In the genomic region with DNA sequence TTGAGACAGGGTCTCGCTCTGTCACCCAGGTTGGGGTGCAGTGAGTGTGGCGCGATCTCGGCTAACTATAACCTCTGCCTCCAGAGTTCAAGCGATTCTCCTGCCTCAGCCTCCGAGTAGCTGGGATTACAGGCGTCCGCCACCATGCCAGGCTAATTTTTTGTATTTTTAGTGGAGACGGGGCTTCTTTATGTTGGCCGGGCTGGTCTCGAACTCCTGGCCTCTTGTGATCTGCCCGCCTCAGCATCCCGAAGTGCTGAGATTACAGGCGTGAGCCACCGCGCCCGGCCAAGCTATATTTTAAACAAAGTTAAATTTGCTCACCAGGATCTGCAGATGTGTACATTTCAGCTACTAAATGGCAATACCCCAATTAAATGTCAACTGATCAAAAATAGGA, we compare ENCODE assay signal across 7 cellular contexts. TPM values are rescaled to one million over a fixed set of nuclear protein-coding genes. Genes with fewer than 3 reads are reported as not detected.
A peak's percentile ranks its signal among the peaks of the same experiment; 100 is the strongest.
DNase-seq lines count a peak whose midpoint lies in the region; ATAC-seq, FAIRE-seq and TF ChIP-seq lines count a peak whose summit lies in the region.

No MANE protein-coding gene starts in this region.

- no peaks in the 10 kb centered on the region for H3K9me3 ChIP-seq in HUES48 (ENCODE audit: control insufficient read depth, insufficient read depth, low read length)
- no peaks in the 10 kb centered on the region for H3K9me3 ChIP-seq in keratinocyte (ENCODE audit: control insufficient read depth, low read depth, low read length)

- H3K9me3 Mint-ChIP-seq in activated naive CD4-positive, alpha-beta T cell treated with anti-CD3 and anti-CD28 coated beads, Interleukin-2, amount 50 U/mL, for 72 hours = no peaks in the 10 kb centered on the region
- no peaks in the 10 kb centered on the region for H3K9me3 Mint-ChIP-seq in stimulated activated naive CD8-positive, alpha-beta T cell treated with anti-CD3 and anti-CD28 coated beads, Interleukin-15, amount 100 ng/mL, for 72 hours

- no peak for FAIRE-seq in keratinocyte (lab: Jason Lieb, UNC)

- peak overlapping the region; percentile 82 for H3K4me3 ChIP-seq in HUES48 (ENCODE audit: low read depth, low read length)
- peak overlapping the region; percentile 87 to 98 (median 94) for H3K4me3 ChIP-seq in keratinocyte (ENCODE audit: control insufficient read depth in 2 of 3, extremely low read depth in 1 of 3, insufficient read depth in 2 of 3, low read depth in 1 of 3, low read length in 3 of 3)

- in situ Hi-C loops in GM13976 (cut with MboI; ENCODE audit: low sequenced_read_pairs, unreplicated experiment) = no loop called here

- dilution Hi-C loops in keratinocyte (cut with MboI; ENCODE audit: extremely low pct_ligation_motif_present, low sequenced_read_pairs) = no loop called here

- peak overlapping the region; percentile 98 for H3K27ac Mint-ChIP-seq in activated naive CD4-positive, alpha-beta T cell treated with anti-CD3 and anti-CD28 coated beads, Interleukin-2, amount 50 U/mL, for 72 hours
- H3K27ac Mint-ChIP-seq in stimulated activated naive CD8-positive, alpha-beta T cell treated with anti-CD3 and anti-CD28 coated beads, Interleukin-15, amount 100 ng/mL, for 72 hours = peak overlapping the region; percentile 97 to 98

- H3K27me3 ChIP-seq in HUES48 (ENCODE audit: control insufficient read depth, insufficient read depth, low read length) = no peaks in the 10 kb centered on the region
- H3K27me3 ChIP-seq in keratinocyte (ENCODE audit: control insufficient read depth, extremely low read depth, insufficient read depth, low read length) = no peaks in the 10 kb centered on the region

- H2AFZ ChIP-seq in keratinocyte (ENCODE audit: control insufficient read depth, low read length) = peak overlapping the region; percentile 100

- H3K27ac ChIP-seq in HUES48 (ENCODE audit: low read depth, low read length) = no peak overlapping the region
- peak overlapping the region; percentile 93 for H3K27ac ChIP-seq in keratinocyte (ENCODE audit: control insufficient read depth, insufficient read depth, low read length)

- no peaks in the 10 kb centered on the region for H4K20me1 ChIP-seq in keratinocyte (ENCODE audit: control insufficient read depth, extremely low read depth, insufficient read depth, low read length)

- peak overlapping the region; percentile 86 for H3K4me2 ChIP-seq in keratinocyte (ENCODE audit: control insufficient read depth, extremely low read depth, insufficient read depth, low read depth, low read length)

- no peaks in the 10 kb centered on the region for H3K27me3 Mint-ChIP-seq in stimulated activated naive CD8-positive, alpha-beta T cell treated with anti-CD3 and anti-CD28 coated beads, Interleukin-15, amount 100 ng/mL, for 72 hours

- H3K36me3 ChIP-seq in HUES48 (ENCODE audit: control insufficient read depth, insufficient read depth, low read length) = peaks cover 10% of the 10 kb centered on the region
- peaks cover 0 to 5% of the 10 kb centered on the region in 2 experiments for H3K36me3 ChIP-seq in keratinocyte (ENCODE audit: control insufficient read depth in 2 of 2, extremely low read depth in 1 of 2, insufficient read depth in 2 of 2, low read length in 2 of 2)

- peaks cover 48% of the 10 kb centered on the region for H3K79me2 ChIP-seq in keratinocyte (ENCODE audit: control insufficient read depth, insufficient read depth, low read length)

- H3K9me1 ChIP-seq in keratinocyte (ENCODE audit: control insufficient read depth, extremely low read depth, insufficient read depth, low read length) = no peaks in the 10 kb centered on the region

- H3K4me1 ChIP-seq in HUES48 (ENCODE audit: control insufficient read depth, insufficient read depth, low read length) (peaks cover 12% of the 10 kb centered on the region), keratinocyte (ENCODE audit: control insufficient read depth, extremely low read depth, insufficient read depth, low read length) (peaks cover 14% of the 10 kb centered on the region)

- H3K4me3 Mint-ChIP-seq in stimulated activated naive CD8-positive, alpha-beta T cell treated with anti-CD3 and anti-CD28 coated beads, Interleukin-15, amount 100 ng/mL, for 72 hours = peak overlapping the region; percentile 94 to 97

- ATAC-seq in activated naive CD4-positive, alpha-beta T cell treated with anti-CD3 and anti-CD28 coated beads, Interleukin-2, amount 50 U/mL, for 72 hours = no peak
- ATAC-seq in stimulated activated naive CD8-positive, alpha-beta T cell treated with anti-CD3 and anti-CD28 coated beads, Interleukin-15, amount 100 ng/mL, for 72 hours = no peak

- H3K36me3 Mint-ChIP-seq in activated naive CD4-positive, alpha-beta T cell treated with anti-CD3 and anti-CD28 coated beads, Interleukin-2, amount 50 U/mL, for 72 hours = peaks cover 14 to 30% of the 10 kb centered on the region in 2 donors

- TF ChIP-seq CTCF in keratinocyte (optimal IDR thresholded peaks at IDR 0.05 in 1 of 3, IDR thresholded peaks at IDR 0.05 in 1 of 3, conservative IDR thresholded peaks at IDR 0.05 in 1 of 3; ENCODE audit: extremely low read depth in 1 of 3, insufficient read depth in 2 of 3, low read length in 3 of 3) = no peak
- TF ChIP-seq CTCF in GM13976 (IDR thresholded peaks at IDR 0.05; ENCODE audit: borderline replicate concordance, control extremely low read depth, extremely low read depth, insufficient read depth, missing control alignments) = no peak

- no peak for DNase-seq in activated naive CD4-positive, alpha-beta T cell treated with anti-CD3 and anti-CD28 coated beads, Interleukin-2, amount 50 U/mL, for 72 hours (ENCODE audit: low spot score in 2 of 2)
- DNase-seq in keratinocyte (ENCODE audit: low read depth, low spot score) (no peak), GM13976 (ENCODE audit: low spot score) (no peak), germinal center (ENCODE audit: low spot score) (no peak), hepatic stellate cell (ENCODE audit: low spot score) (no peak)
- DNase-seq in stimulated activated naive CD8-positive, alpha-beta T cell treated with anti-CD3 and anti-CD28 coated beads, Interleukin-15, amount 100 ng/mL, for 72 hours = no peak

- H3K9ac ChIP-seq in HUES48 (ENCODE audit: low read depth, low read length) (peak overlapping the region; percentile 94), keratinocyte (ENCODE audit: control insufficient read depth, extremely low read depth, insufficient read depth, low read length) (peak overlapping the region; percentile 96)

- H3K4me1 Mint-ChIP-seq in stimulated activated naive CD8-positive, alpha-beta T cell treated with anti-CD3 and anti-CD28 coated beads, Interleukin-15, amount 100 ng/mL, for 72 hours = peaks cover 41% of the 10 kb centered on the region

RNA-seq across cellular contexts. Expression of a gene that starts 1.1 kb away (rescaled TPM):
- 10 to 100 TPM; 21.8 to 24.4 TPM for total RNA-seq in activated naive CD4-positive, alpha-beta T cell treated with anti-CD3 and anti-CD28 coated beads, Interleukin-2, amount 50 U/mL, for 72 hours
- polyA plus RNA-seq in keratinocyte = 14.5 to 20.3 TPM (median 16.6 TPM) in 3 replicates
- polyA plus RNA-seq in keratinocyte (2011; ENCODE audit: low read depth) = 7.2 TPM
- polyA plus RNA-seq in keratinocyte (2011; cell fraction: cytosol; rRNA removed) = 10.3 and 22.0 TPM in 2 replicates
- polyA plus RNA-seq in keratinocyte (2011; cell fraction: nucleus; rRNA removed) = 13.1 and 16.5 TPM in 2 replicates
- 12.8 and 13.2 TPM in 2 replicates for polyA plus RNA-seq in keratinocyte (2012; ENCODE audit: low replicate concordance)
- 12.1 to 21.3 TPM (median 20.7 TPM) in 3 replicates for polyA minus RNA-seq in keratinocyte
- 25.9 TPM for polyA minus RNA-seq in keratinocyte (2011; cell fraction: cytosol; rRNA and poly(A)+ RNA removed)
- polyA minus RNA-seq in keratinocyte (2011; cell fraction: nucleus; rRNA and poly(A)+ RNA removed) = 9.3 and 18.8 TPM in 2 replicates
